ENCODE assay signal across 10 cellular contexts in the genomic region with DNA sequence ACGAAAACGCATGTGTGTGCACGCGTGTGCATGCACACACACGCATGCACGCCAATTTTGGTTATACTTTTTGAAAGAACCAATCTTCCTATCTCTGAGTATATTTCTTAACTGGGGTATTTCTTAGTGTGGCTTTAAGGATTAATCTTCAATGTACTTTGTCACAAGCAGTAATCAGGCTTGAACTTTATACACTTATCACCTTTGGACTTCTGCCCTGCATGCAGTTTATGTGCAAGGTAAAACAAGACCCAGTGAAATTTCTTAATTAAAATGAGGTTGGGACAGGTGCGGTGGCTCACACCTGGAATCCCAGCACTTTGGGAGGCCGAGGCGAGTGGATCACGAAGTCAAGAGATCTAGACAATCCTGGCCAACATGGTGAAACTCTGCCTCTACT.
"Had no signal": no experiment of that assay in that cellular context is flagged by ENCODE, and none has a peak within 500 bp of the region (broad histone marks: within the 10 kb centered on the region; RNA-seq: fewer than 3 reads in every experiment).

No MANE protein-coding gene starts in this region.

- H3K27me3 ChIP-seq: gastrocnemius medialis, uterus had no signal

- H3K9me3 ChIP-seq: gastrocnemius medialis, psoas muscle, uterus had no signal

- H3K4me3 ChIP-seq: gastrocnemius medialis, psoas muscle, uterus had no signal

- H3K9me3 Mint-ChIP-seq: activated naive CD8-positive, alpha-beta T cell treated with anti-CD3 and anti-CD28 coated beads, Interleukin-2, amount 10 ng/mL, durations not matched to agents 7 days and 5 days; natural killer cell treated with Interleukin-12 subunit alpha and Interleukin-12 subunit beta and Interleukin-15 and Interleukin-18, amount 100 ng/mL, for 72 hours had no signal

- DNase-seq: activated CD8-positive, alpha-beta memory T cell treated with anti-CD3 and anti-CD28 coated beads, Interleukin-2, amount 50 U/mL, for 48 hours; activated naive CD8-positive, alpha-beta T cell treated with anti-CD3 and anti-CD28 coated beads, Interleukin-2, amount 10 ng/mL, durations not matched to agents 7 days and 5 days; gastrocnemius medialis; kidney; psoas muscle; stimulated activated CD4-positive, alpha-beta T cell treated with anti-CD3 and anti-CD28 coated beads, Interleukin-4, amount 100 ng/mL, for 4 hours had no signal

- H3K36me3 ChIP-seq: gastrocnemius medialis, uterus had no signal

- H3K27ac ChIP-seq: psoas muscle, uterus, VCaP had no signal

- H3K4me3 Mint-ChIP-seq: activated CD8-positive, alpha-beta T cell treated with anti-CD3 and anti-CD28 coated beads, Interleukin-2, amount 10 ng/mL, durations not matched to agents 7 days and 5 days; activated naive CD8-positive, alpha-beta T cell treated with anti-CD3 and anti-CD28 coated beads, Interleukin-2, amount 10 ng/mL, durations not matched to agents 7 days and 5 days; natural killer cell treated with Interleukin-12 subunit alpha and Interleukin-12 subunit beta and Interleukin-15 and Interleukin-18, amount 100 ng/mL, for 72 hours had no signal

- H3K4me1 ChIP-seq: uterus had no signal

- H3K36me3 Mint-ChIP-seq: activated naive CD8-positive, alpha-beta T cell treated with anti-CD3 and anti-CD28 coated beads, Interleukin-2, amount 10 ng/mL, durations not matched to agents 7 days and 5 days; natural killer cell treated with Interleukin-12 subunit alpha and Interleukin-12 subunit beta and Interleukin-15 and Interleukin-18, amount 100 ng/mL, for 72 hours had no signal

- H3K27ac Mint-ChIP-seq: activated CD8-positive, alpha-beta T cell treated with anti-CD3 and anti-CD28 coated beads, Interleukin-2, amount 10 ng/mL, durations not matched to agents 7 days and 5 days; activated naive CD8-positive, alpha-beta T cell treated with anti-CD3 and anti-CD28 coated beads, Interleukin-2, amount 10 ng/mL, durations not matched to agents 7 days and 5 days; natural killer cell treated with Interleukin-12 subunit alpha and Interleukin-12 subunit beta and Interleukin-15 and Interleukin-18, amount 100 ng/mL, for 72 hours had no signal
